ENCODE assay signal across 8 cellular contexts in the genomic region with DNA sequence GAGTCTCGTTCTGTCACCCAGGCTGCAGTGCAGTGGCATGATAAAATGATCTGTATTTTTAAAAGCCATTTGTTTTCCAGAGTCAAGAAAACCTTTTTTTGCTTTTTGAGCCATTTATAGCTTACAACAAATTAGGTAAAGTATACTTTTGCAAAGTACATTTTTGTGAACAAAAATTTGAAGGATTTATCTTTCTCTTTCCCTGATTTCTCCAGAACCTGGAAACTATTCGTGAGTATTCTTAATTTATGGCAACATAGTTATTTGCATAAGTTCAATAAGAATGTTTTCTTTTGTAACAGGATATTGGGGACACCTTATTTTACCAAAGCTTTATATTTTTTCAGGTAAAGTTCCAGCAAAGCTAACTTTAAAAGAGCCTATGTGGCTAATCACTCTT. TPM values are rescaled to one million over a fixed set of nuclear protein-coding genes. Genes with fewer than 3 reads are reported as not detected.
"Had no signal": no experiment of that assay in that cellular context is flagged by ENCODE, and none has a peak within 500 bp of the region (broad histone marks: within the 10 kb centered on the region; RNA-seq: fewer than 3 reads in every experiment).

No MANE protein-coding gene starts in this region.

- H3K4me3 ChIP-seq: GM23338, K562 had no signal

- DNase-seq: H9, HCEC 1CT, HFFc6, IMR-90, KG1 had no signal

- H3K4me2 ChIP-seq: GM23338 had no signal

- ATAC-seq: GM23338, K562 had no signal

RNA-seq across cellular contexts. Expression of gene SLC35F3, which starts 37.4 kb away (rescaled TPM):
- total RNA-seq: HT-29 had no signal
